24 cellular contexts compared by ENCODE assay signal in genomic region chr7:11319491-11320274, GRCh38.
DNase-seq lines count a peak whose midpoint lies in the region; ATAC-seq and TF ChIP-seq lines count a peak whose summit lies in the region.
"Had no signal": no experiment of that assay in that cellular context is flagged by ENCODE, and none has a peak within 500 bp of the region (broad histone marks: within the 10 kb centered on the region; RNA-seq: fewer than 3 reads in every experiment).

No MANE protein-coding gene starts in this region.

- H3K9me3 ChIP-seq in tibial artery = no peaks in the 10 kb centered on the region
- H3K9me3 ChIP-seq: ascending aorta, MG63, testis had no signal

- H2AFZ ChIP-seq in GM23338 = peak overlapping the region; percentile 19; the same call in 1 of the 2 replicates

- H3K36me3 Mint-ChIP-seq in GM23338 (ENCODE audit: low read depth) = no peaks in the 10 kb centered on the region
- H3K36me3 Mint-ChIP-seq: activated naive CD4-positive, alpha-beta T cell treated with anti-CD3 and anti-CD28 coated beads, Interleukin-2, amount 50 U/mL, for 72 hours; CD4-positive, CD25-positive, alpha-beta regulatory T cell; naive B cell; stimulated activated memory B cell treated with anti-CD40 and anti-IgM and Interleukin-4, amounts not matched to agents 10 μg/mL and 1 μg/mL and 100 μg/mL, for 72 hours; T-cell had no signal

- H4K20me1 ChIP-seq in GM23338 (replicated peaks; ENCODE audit: insufficient read depth) = no peaks in the 10 kb centered on the region

- H3K4me1 Mint-ChIP-seq in GM23338 = peaks cover 15% of the 10 kb centered on the region; the same call in 2 of the 3 replicates
- H3K4me1 Mint-ChIP-seq: activated CD4-positive, alpha-beta T cell treated with anti-CD3 and anti-CD28 coated beads, Interleukin-2, amount 10 ng/mL, durations not matched to agents 24 days and 14 days; CD4-positive, CD25-positive, alpha-beta regulatory T cell; naive B cell; stimulated activated memory B cell treated with anti-CD40 and anti-IgM and Interleukin-4, amounts not matched to agents 10 μg/mL and 1 μg/mL and 100 μg/mL, for 72 hours; T-cell had no signal

- H3K4me1 ChIP-seq in GM23338 (ENCODE audit: insufficient read depth) = no peaks in the 10 kb centered on the region
- H3K4me1 ChIP-seq in tibial artery = no peaks in the 10 kb centered on the region
- H3K4me1 ChIP-seq: ascending aorta, testis had no signal

- H3K9me2 ChIP-seq in GM23338 (ENCODE audit: insufficient read depth) = no peaks in the 10 kb centered on the region

- H3F3A ChIP-seq in GM23338 (replicated peaks; ENCODE audit: low read depth) = no peaks in the 10 kb centered on the region

- no peak overlapping the region for H3K4me3 ChIP-seq in GM23338
- no peak overlapping the region for H3K4me3 ChIP-seq in NB4 (ENCODE audit: low read depth, low read length)
- H3K4me3 ChIP-seq in astrocyte of the spinal cord (ENCODE audit: low read depth, low read length) = no peak overlapping the region
- H3K4me3 ChIP-seq in tibial artery = no peak overlapping the region
- H3K4me3 ChIP-seq: ascending aorta, MG63, smooth muscle cell, testis had no signal

- no peak for TF ChIP-seq POLR2A in NB4 (IDR thresholded peaks at IDR 0.05; ENCODE audit: extremely low read depth, insufficient read length)

- H3K27ac ChIP-seq in GM23338 (ENCODE audit: low read depth) (no peak overlapping the region), tibial artery (no peak overlapping the region)
- H3K27ac ChIP-seq: ascending aorta, testis had no signal

- no peak for ATAC-seq in GM23338
- ATAC-seq in GM18858 (IDR thresholded peaks at IDR 0.05; ENCODE audit: unreplicated experiment) = no peak
- ATAC-seq: activated naive CD4-positive, alpha-beta T cell treated with anti-CD3 and anti-CD28 coated beads, Interleukin-2, amount 50 U/mL, for 72 hours; stimulated activated memory B cell treated with anti-CD40 and anti-IgM and Interleukin-4, amounts not matched to agents 10 μg/mL and 1 μg/mL and 100 μg/mL, for 72 hours; T-cell had no signal

- H3K27me3 Mint-ChIP-seq in GM23338 (ENCODE audit: insufficient read depth, low read depth, poor library complexity) = no peaks in the 10 kb centered on the region
- H3K27me3 Mint-ChIP-seq: activated CD4-positive, alpha-beta T cell treated with anti-CD3 and anti-CD28 coated beads, Interleukin-2, amount 10 ng/mL, durations not matched to agents 24 days and 14 days; naive B cell; stimulated activated memory B cell treated with anti-CD40 and anti-IgM and Interleukin-4, amounts not matched to agents 10 μg/mL and 1 μg/mL and 100 μg/mL, for 72 hours had no signal

- no peak overlapping the region for H3K27ac Mint-ChIP-seq in GM23338
- H3K27ac Mint-ChIP-seq: activated CD4-positive, alpha-beta T cell treated with anti-CD3 and anti-CD28 coated beads, Interleukin-2, amount 10 ng/mL, durations not matched to agents 24 days and 14 days; activated naive CD4-positive, alpha-beta T cell treated with anti-CD3 and anti-CD28 coated beads, Interleukin-2, amount 50 U/mL, for 72 hours; CD4-positive, CD25-positive, alpha-beta regulatory T cell; naive B cell; stimulated activated memory B cell treated with anti-CD40 and anti-IgM and Interleukin-4, amounts not matched to agents 10 μg/mL and 1 μg/mL and 100 μg/mL, for 72 hours; T-cell had no signal

- in situ Hi-C loops in astrocyte of the spinal cord (cut with HindIII; ENCODE audit: low sequenced_read_pairs) = no loop called here

- no peaks in the 10 kb centered on the region for H3K9me3 Mint-ChIP-seq in GM23338
- H3K9me3 Mint-ChIP-seq: activated CD4-positive, alpha-beta T cell treated with anti-CD3 and anti-CD28 coated beads, Interleukin-2, amount 10 ng/mL, durations not matched to agents 24 days and 14 days; activated naive CD4-positive, alpha-beta T cell treated with anti-CD3 and anti-CD28 coated beads, Interleukin-2, amount 50 U/mL, for 72 hours; stimulated activated memory B cell treated with anti-CD40 and anti-IgM and Interleukin-4, amounts not matched to agents 10 μg/mL and 1 μg/mL and 100 μg/mL, for 72 hours; T-cell had no signal

- H3K36me3 ChIP-seq in GM23338 (ENCODE audit: insufficient read depth) (no peaks in the 10 kb centered on the region), tibial artery (no peaks in the 10 kb centered on the region)
- H3K36me3 ChIP-seq: ascending aorta, MG63 had no signal

- H3K4me3 Mint-ChIP-seq in GM23338 = no peak overlapping the region
- H3K4me3 Mint-ChIP-seq: activated CD4-positive, alpha-beta T cell treated with anti-CD3 and anti-CD28 coated beads, Interleukin-2, amount 10 ng/mL, durations not matched to agents 24 days and 14 days; CD4-positive, CD25-positive, alpha-beta regulatory T cell; naive B cell; stimulated activated memory B cell treated with anti-CD40 and anti-IgM and Interleukin-4, amounts not matched to agents 10 μg/mL and 1 μg/mL and 100 μg/mL, for 72 hours; T-cell had no signal

- DNase-seq in GM23338 (ENCODE audit: low spot score) = no peak
- DNase-seq in NB4 (ENCODE audit: low read depth) = peak; percentile 15
- DNase-seq in astrocyte of the spinal cord (ENCODE audit: low read depth, low spot score) = peak; percentile 22
- peak; percentile 67 for DNase-seq in kidney tubule cell (ENCODE audit: low spot score)
- no peak for DNase-seq in iPS-NIHi7 (ENCODE audit: extremely low spot score)
- DNase-seq in tibial artery = no peak
- DNase-seq in NCI-H748 (lab: John Stamatoyannopoulos, UW; ENCODE audit: unreplicated experiment) = no peak
- DNase-seq: activated CD4-positive, alpha-beta T cell treated with anti-CD3 and anti-CD28 coated beads, Interleukin-2, amount 10 ng/mL, durations not matched to agents 24 days and 14 days; CD4-positive, CD25-positive, alpha-beta regulatory T cell; effector CD4-positive, alpha-beta T cell; left cardiac atrium; mesendoderm; MG63; naive B cell; NCI-H187; NCI-H774; nucleus accumbens; T-cell; testis had no signal

- H3K4me2 ChIP-seq in GM23338 = no peak overlapping the region
- H3K4me2 ChIP-seq: smooth muscle cell had no signal

- no peaks in the 10 kb centered on the region for H3K79me2 ChIP-seq in GM23338 (replicated peaks; ENCODE audit: insufficient read depth)

- TF ChIP-seq CTCF in GM23338 (conservative IDR thresholded peaks at IDR 0.05; ENCODE audit: low read depth in 2 of 2) = no peak
- TF ChIP-seq CTCF in NB4 (IDR thresholded peaks at IDR 0.05; ENCODE audit: low read depth, low read length) = no peak
- no peak for TF ChIP-seq CTCF in astrocyte of the spinal cord (IDR thresholded peaks at IDR 0.05; ENCODE audit: low read depth, low read length)
- no peak for TF ChIP-seq CTCF in tibial artery (IDR thresholded peaks at IDR 0.05)

- intact Hi-C loops in tibial artery (cut with DNase I; ENCODE audit: low total_unique reads) = no loop called here

- H3K27me3 ChIP-seq in GM23338 (ENCODE audit: insufficient read depth) (no peaks in the 10 kb centered on the region), tibial artery (no peaks in the 10 kb centered on the region)
- H3K27me3 ChIP-seq: ascending aorta, MG63, testis had no signal

TF ChIP-seq in GM23338, 12 proteins besides CTCF, POLR2A, EP300 and RAD21 (continues in another document):
- TF ChIP-seq ETS1 (IDR thresholded peaks at IDR 0.05) (no peak), STAT1 (IDR thresholded peaks at IDR 0.05; ENCODE audit: unreplicated experiment) (no peak), ZNF331 (CRISPR knock-in tag; IDR thresholded peaks at IDR 0.05; ENCODE audit: low read depth) (no peak), REST (IDR thresholded peaks at IDR 0.05; ENCODE audit: unreplicated experiment) (no peak), EZH2 (IDR thresholded peaks at IDR 0.05; ENCODE audit: low read depth, unreplicated experiment) (no peak), JUNB (IDR thresholded peaks at IDR 0.05; ENCODE audit: unreplicated experiment) (no peak), NANOG (IDR thresholded peaks at IDR 0.05; ENCODE audit: borderline replicate concordance) (no peak), CREB1 (CRISPR knock-in tag; IDR thresholded peaks at IDR 0.05; ENCODE audit: low read depth) (no peak), ZNF114 (CRISPR knock-in tag; IDR thresholded peaks at IDR 0.05) (no peak)

Comparison
In these comparisons a context has a peak if more than half of its experiments do, and no peak if none do; other contexts are left out.
1. DNase-seq: peak in NB4 (single experiment), astrocyte of the spinal cord (single experiment) and kidney tubule cell (single experiment); none in GM23338 (single experiment), iPS-NIHi7 (single experiment), tibial artery (0 of 2) and NCI-H748 (single experiment).